ENCODE assay signal across 10 cellular contexts in genomic region chr10:60282771-60283353, GRCh38.
DNase-seq lines count a peak whose midpoint lies in the region; ATAC-seq, FAIRE-seq and TF ChIP-seq lines count a peak whose summit lies in the region.
"Had no signal": no experiment of that assay in that cellular context is flagged by ENCODE, and none has a peak within 500 bp of the region (broad histone marks: within the 10 kb centered on the region; RNA-seq: fewer than 3 reads in every experiment).

No MANE protein-coding gene starts in this region.

- TF ChIP-seq CTCF in ascending aorta (IDR thresholded peaks at IDR 0.05) (no peak), D721Med (IDR thresholded peaks at IDR 0.05; ENCODE audit: insufficient read depth, missing control alignments) (no peak)

- no peak for ATAC-seq in GM18502 (IDR thresholded peaks at IDR 0.05; ENCODE audit: poor library complexity, unreplicated experiment)
- no peak for ATAC-seq in GM21576 (IDR thresholded peaks at IDR 0.05; ENCODE audit: unreplicated experiment)
- ATAC-seq in HG02970 (IDR thresholded peaks at IDR 0.05; ENCODE audit: low FRiP score, unreplicated experiment) = no peak

- H3K4me3 ChIP-seq in ascending aorta = no peak overlapping the region
- H3K4me3 ChIP-seq: esophagus muscularis mucosa had no signal

- no peaks in the 10 kb centered on the region for H3K36me3 ChIP-seq in ascending aorta

- peak; percentile 96 for DNase-seq in DMS53 (lab: John Stamatoyannopoulos, UW)
- DNase-seq in LoVo (ENCODE audit: low spot score) = peak; percentile 61
- DNase-seq in ascending aorta (ENCODE audit: low spot score in 2 of 2) = no peak
- peak; percentile 62 for DNase-seq in medulla oblongata (ENCODE audit: extremely low spot score)
- no peak for DNase-seq in D721Med (ENCODE audit: insufficient read length, low spot score)
- DNase-seq: activated CD4-positive, alpha-beta T cell treated with anti-CD3 and anti-CD28 coated beads, Interleukin-2, amount 10 ng/mL, durations not matched to agents 24 days and 14 days had no signal

- H3K27me3 ChIP-seq in ascending aorta = no peaks in the 10 kb centered on the region
- H3K27me3 ChIP-seq: esophagus muscularis mucosa had no signal

- H3K4me1 ChIP-seq in ascending aorta = peaks cover 0 to 6% of the 10 kb centered on the region in 2 donors

- H3K9me3 ChIP-seq in ascending aorta = no peaks in the 10 kb centered on the region
- H3K9me3 ChIP-seq: esophagus muscularis mucosa had no signal

- intact Hi-C loops in ascending aorta (cut with DNase I) = loop anchor here (5.0 kb wide), 1 partner anchor 144 kb away; no protein-coding TSS in a partner anchor

- peak overlapping the region; percentile 2 to 48 for H3K27ac ChIP-seq in ascending aorta
- H3K27ac ChIP-seq: esophagus muscularis mucosa had no signal

- no peak for FAIRE-seq in D721Med (lab: Jason Lieb, UNC)

Comparison
In these comparisons a context has a peak if more than half of its experiments do, and no peak if none do; other contexts are left out.
1. DNase-seq: peak in DMS53 (single experiment), LoVo (single experiment) and medulla oblongata (single experiment); none in ascending aorta (0 of 2) and D721Med (single experiment).